Comparison of ENCODE assay signal across 17 cellular contexts in genomic region chr17:6442775-6443174, GRCh38. TPM values are rescaled to one million over a fixed set of nuclear protein-coding genes. Genes with fewer than 3 reads are reported as not detected.
A peak's percentile ranks its signal among the peaks of the same experiment; 100 is the strongest.
DNase-seq lines count a peak whose midpoint lies in the region; ATAC-seq and TF ChIP-seq lines count a peak whose summit lies in the region.
"Had no signal": no experiment of that assay in that cellular context is flagged by ENCODE, and none has a peak within 500 bp of the region (broad histone marks: within the 10 kb centered on the region; RNA-seq: fewer than 3 reads in every experiment).

No MANE protein-coding gene starts in this region.

- H4K20me1 ChIP-seq in Karpas-422 (ENCODE audit: insufficient read depth, low read depth, low read length): 0 out of 2 replicates have a peak, but pooled peaks cover 4% of the 10 kb centered on the region

- H3K4me1 ChIP-seq in endodermal cell (ENCODE audit: control insufficient read depth, insufficient read depth, low read length): peaks cover 6% of the 10 kb centered on the region
- H3K4me1 ChIP-seq in Karpas-422 (ENCODE audit: low read length): peaks cover under 1% of the 10 kb centered on the region
- H3K4me1 ChIP-seq: BE2C had no signal

- 0 to 65% methylated on average over 1 to 4 of the region's 6 CpGs for WGBS in endodermal cell (ENCODE audit: insufficient coverage in 1 of 2, insufficient read length in 1 of 2), 2 experiments

- H3K9ac ChIP-seq in endodermal cell (ENCODE audit: extremely low read depth, low read length, poor library complexity, severe bottlenecking) (no peak overlapping the region), Karpas-422 (ENCODE audit: low read length) (no peak overlapping the region)
- H3K9ac ChIP-seq: KMS-11 had no signal

- TF ChIP-seq CTCF in C4-2B (conservative IDR thresholded peaks at IDR 0.05): no peak
- TF ChIP-seq CTCF in RWPE1 (conservative IDR thresholded peaks at IDR 0.05; ENCODE audit: low read depth): no peak
- no peak for TF ChIP-seq CTCF in endodermal cell (conservative IDR thresholded peaks at IDR 0.05)
- no peak for TF ChIP-seq CTCF in nephron progenitor cell (IDR thresholded peaks at IDR 0.05)

- H3K9me3 ChIP-seq in endodermal cell (ENCODE audit: control insufficient read depth, low read length): no peaks in the 10 kb centered on the region
- no peaks in the 10 kb centered on the region for H3K9me3 ChIP-seq in Karpas-422 (ENCODE audit: low read length)
- H3K9me3 ChIP-seq: BE2C, HAP-1 had no signal

- H3K27ac ChIP-seq in C4-2B (peak overlapping the region; percentile 86), RWPE1 (peak overlapping the region; percentile 94), endodermal cell (ENCODE audit: low read depth, low read length) (no peak overlapping the region), Karpas-422 (ENCODE audit: low read length) (no peak overlapping the region)
- H3K27ac ChIP-seq: KMS-11 had no signal

- DNase-seq in RWPE1 (ENCODE audit: low spot score): no peak
- no peak for DNase-seq in endodermal cell
- no peak for DNase-seq in nephron progenitor cell
- DNase-seq in Karpas-422: no peak
- DNase-seq in globus pallidus (ENCODE audit: low spot score): no peak
- no peak for DNase-seq in CD1c-positive myeloid dendritic cell (ENCODE audit: extremely low spot score)
- DNase-seq: BE2C, EL, NCI-H1417 treated with DMSO at 0.1 percent for 48 hours, NCI-H2029, NCI-H510A, NCI-H82, SIG-M5 had no signal

- H3K27me3 ChIP-seq in endodermal cell (ENCODE audit: control insufficient read depth, insufficient read depth, low read length, poor library complexity, severe bottlenecking) (no peaks in the 10 kb centered on the region), Karpas-422 (ENCODE audit: low read length) (no peaks in the 10 kb centered on the region)
- H3K27me3 ChIP-seq: BE2C had no signal

- H3K4me3 ChIP-seq in endodermal cell (ENCODE audit: low read length) (peak overlapping the region; percentile 87), Karpas-422 (ENCODE audit: low read length) (no peak overlapping the region)

- H3K36me3 Mint-ChIP-seq in endodermal cell (ENCODE audit: low read depth) (peaks cover 11% of the 10 kb centered on the region), nephron progenitor cell (ENCODE audit: low read depth) (peaks cover 20% of the 10 kb centered on the region)

- H3K4me2 ChIP-seq in Karpas-422 (ENCODE audit: low read depth, low read length, poor library complexity, severe bottlenecking): no peak overlapping the region

- POLR2A ChIA-PET in RWPE1 (lab: Yijun Ruan, JAX; ENCODE audit: low non-redundant PET): no interaction called here

- H3K27me3 Mint-ChIP-seq in endodermal cell (ENCODE audit: insufficient read depth) (no peaks in the 10 kb centered on the region), nephron progenitor cell (ENCODE audit: low read depth, poor library complexity) (peaks cover 21% of the 10 kb centered on the region)

- H3K79me2 ChIP-seq in Karpas-422 (ENCODE audit: low read length): no peaks in the 10 kb centered on the region

- H3K36me3 ChIP-seq in endodermal cell (ENCODE audit: control insufficient read depth, insufficient read depth, low read length) (peaks cover 10% of the 10 kb centered on the region), Karpas-422 (ENCODE audit: insufficient read depth, low read length) (no peaks in the 10 kb centered on the region)
- H3K36me3 ChIP-seq: BE2C had no signal

- no peak overlapping the region for H2AFZ ChIP-seq in Karpas-422 (ENCODE audit: low read length)

- H3K4me3 Mint-ChIP-seq in endodermal cell: peak overlapping the region; percentile 84
- H3K4me3 Mint-ChIP-seq in nephron progenitor cell: peak overlapping the region; percentile 81

- H3K27ac Mint-ChIP-seq in endodermal cell (no peak overlapping the region), nephron progenitor cell (no peak overlapping the region)

- H3K9me3 Mint-ChIP-seq in endodermal cell (peaks cover 7% of the 10 kb centered on the region), nephron progenitor cell (peaks cover 14% of the 10 kb centered on the region)

- CTCF ChIA-PET in RWPE1 (lab: Yijun Ruan, JAX): no interaction called here

- no peaks in the 10 kb centered on the region for H3K9me2 ChIP-seq in Karpas-422 (replicated peaks; ENCODE audit: insufficient read depth, low read length)

- H3K4me1 Mint-ChIP-seq in endodermal cell: peaks cover 26% of the 10 kb centered on the region
- H3K4me1 Mint-ChIP-seq in nephron progenitor cell: peaks cover 56% of the 10 kb centered on the region

- no peak for ATAC-seq in GM18909 (IDR thresholded peaks at IDR 0.05; ENCODE audit: poor library complexity, unreplicated experiment)

RNA-seq across cellular contexts. Expression of gene PIMREG, which starts 1.5 kb away (rescaled TPM):
- 10 to 100 TPM; 33.4 to 68.7 TPM for total RNA-seq in endodermal cell
- polyA plus RNA-seq in endodermal cell (2013, experiment 1 of 2): 98.1 TPM
- 101 TPM for polyA plus RNA-seq in endodermal cell (2013, experiment 2 of 2)
- total RNA-seq in Karpas-422 (2014; rRNA removed; shearing (Covaris generic); ENCODE audit: low replicate concordance): not detected in 2 replicates

RNA-seq across cellular contexts. Expression of gene AIPL1, which starts 7.9 kb away (rescaled TPM):
- not detected for total RNA-seq in endodermal cell
- 0.28 TPM for polyA plus RNA-seq in endodermal cell (2013, experiment 1 of 2)
- polyA plus RNA-seq in endodermal cell (2013, experiment 2 of 2): 0.21 TPM
- not detected in 2 replicates for total RNA-seq in Karpas-422 (2014; rRNA removed; shearing (Covaris generic); ENCODE audit: low replicate concordance)

Comparison
In these comparisons a context has a peak if more than half of its experiments do, and no peak if none do; other contexts are left out.
1. H3K27ac ChIP-seq: peak in C4-2B (single experiment) and RWPE1 (single experiment); none in endodermal cell (single experiment) and Karpas-422 (single experiment).
2. RNA of gene PIMREG, which starts 1.5 kb away (total RNA-seq): 33.4 to 68.7 TPM in endodermal cell; not detected in Karpas-422; every median in the first group is over 10 times any median in the second.